In genomic region chr1:100542264-100542663, GRCh38 we compare ENCODE assay signal across 20 cellular contexts. TPM values are rescaled to one million over a fixed set of nuclear protein-coding genes. Genes with fewer than 3 reads are reported as not detected.
"Had no signal": no experiment of that assay in that cellular context is flagged by ENCODE, and none has a peak within 500 bp of the region (broad histone marks: within the 10 kb centered on the region; RNA-seq: fewer than 3 reads in every experiment).

No MANE protein-coding gene starts in this region.

- ATAC-seq: gastrocnemius medialis; heart left ventricle; left colon; naive thymus-derived CD4-positive, alpha-beta T cell; right lobe of liver had no signal

- H3K4me3 Mint-ChIP-seq: activated CD4-positive, alpha-beta memory T cell treated with anti-CD3 and anti-CD28 coated beads, Interleukin-2, amount 10 ng/mL, durations not matched to agents 7 days and 5 days; activated T-cell treated with anti-CD3 and anti-CD28 coated beads, Interleukin-2, amount 50 U/mL, for 24 hours; naive thymus-derived CD4-positive, alpha-beta T cell; stimulated activated naive CD8-positive, alpha-beta T cell treated with anti-CD3 and anti-CD28 coated beads, Interleukin-15, Interleukin-2, amounts not matched to agents 100 ng/mL and 50 ng/mL, for 24 hours; type B pancreatic cell had no signal

- H3K27ac Mint-ChIP-seq: activated CD4-positive, alpha-beta memory T cell treated with anti-CD3 and anti-CD28 coated beads, Interleukin-2, amount 10 ng/mL, durations not matched to agents 7 days and 5 days; activated T-cell treated with anti-CD3 and anti-CD28 coated beads, Interleukin-2, amount 50 U/mL, for 24 hours; naive thymus-derived CD4-positive, alpha-beta T cell; stimulated activated naive CD8-positive, alpha-beta T cell treated with anti-CD3 and anti-CD28 coated beads, Interleukin-15, Interleukin-2, amounts not matched to agents 100 ng/mL and 50 ng/mL, for 24 hours; type B pancreatic cell had no signal

- DNase-seq: activated CD4-positive, alpha-beta memory T cell treated with anti-CD3 and anti-CD28 coated beads, Interleukin-2, amount 10 ng/mL, durations not matched to agents 7 days and 5 days; activated effector memory CD4-positive, alpha-beta T cell treated with Interleukin-2 at 50 U/mL for 16 hours; activated naive CD4-positive, alpha-beta T cell treated with anti-CD3 and anti-CD28 coated beads, Interleukin-2, amount 50 U/mL, for 16 hours; activated T-cell treated with anti-CD3 and anti-CD28 coated beads, Interleukin-2, amount 50 U/mL, for 24 hours; erythroblast; gastrocnemius medialis; heart left ventricle; left colon; mammary epithelial cell; naive thymus-derived CD4-positive, alpha-beta T cell; ovary; right lobe of liver; WERI-Rb-1 had no signal

- H3K9me3 ChIP-seq: gastrocnemius medialis, heart left ventricle, ovary, right lobe of liver had no signal

- H3K27ac ChIP-seq: gastrocnemius medialis, heart left ventricle, ovary, WERI-Rb-1 had no signal

- H3K4me3 ChIP-seq: gastrocnemius medialis, heart left ventricle, ovary, smooth muscle cell had no signal

- H3K9me3 Mint-ChIP-seq: activated CD4-positive, alpha-beta memory T cell treated with anti-CD3 and anti-CD28 coated beads, Interleukin-2, amount 10 ng/mL, durations not matched to agents 7 days and 5 days; activated T-cell treated with anti-CD3 and anti-CD28 coated beads, Interleukin-2, amount 50 U/mL, for 24 hours; naive thymus-derived CD4-positive, alpha-beta T cell; stimulated activated naive CD8-positive, alpha-beta T cell treated with anti-CD3 and anti-CD28 coated beads, Interleukin-15, Interleukin-2, amounts not matched to agents 100 ng/mL and 50 ng/mL, for 24 hours; type B pancreatic cell had no signal

- H3K36me3 Mint-ChIP-seq: naive thymus-derived CD4-positive, alpha-beta T cell; type B pancreatic cell had no signal

- H3K4me2 ChIP-seq: smooth muscle cell had no signal

- H3K27me3 ChIP-seq: ovary, right lobe of liver had no signal

- H3K36me3 ChIP-seq: gastrocnemius medialis, heart left ventricle, ovary, right lobe of liver, WERI-Rb-1 had no signal

RNA-seq across cellular contexts. Expression of gene GPR88, which starts 4.3 kb away (rescaled TPM):
- total RNA-seq: activated CD4-positive, alpha-beta memory T cell treated with anti-CD3 and anti-CD28 coated beads, Interleukin-2, amount 10 ng/mL, durations not matched to agents 7 days and 5 days; astrocyte; bronchial epithelial cell; dermis microvascular lymphatic vessel endothelial cell; mammary epithelial cell; mononuclear cell; smooth muscle cell had no signal
- polyA plus RNA-seq: mammary epithelial cell; naive thymus-derived CD4-positive, alpha-beta T cell; smooth muscle cell had no signal
